In the genomic region with DNA sequence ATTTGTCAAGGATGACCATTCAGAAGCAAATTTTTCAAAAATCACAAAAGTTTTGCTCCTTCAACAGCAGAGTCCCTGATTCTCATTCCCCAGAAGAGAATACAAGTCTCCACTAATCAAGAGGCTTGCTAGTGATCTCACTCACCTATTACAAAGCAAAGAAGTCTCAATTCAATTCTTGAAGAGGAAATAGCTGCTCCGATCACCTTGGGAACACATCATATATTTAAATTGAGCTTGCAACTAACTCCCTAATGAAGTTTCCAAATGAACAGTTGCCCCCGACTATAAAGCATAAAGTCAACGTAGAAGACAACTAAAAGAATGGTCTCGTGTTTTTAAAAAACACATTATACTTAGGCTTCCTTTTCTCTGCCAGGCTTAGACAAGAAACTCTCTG, we compare ENCODE assay signal across 11 cellular contexts. TPM values are rescaled to one million over a fixed set of nuclear protein-coding genes. Genes with fewer than 3 reads are reported as not detected.
A peak's percentile ranks its signal among the peaks of the same experiment; 100 is the strongest.
DNase-seq lines count a peak whose midpoint lies in the region; ATAC-seq and TF ChIP-seq lines count a peak whose summit lies in the region.
"Had no signal": no experiment of that assay in that cellular context is flagged by ENCODE, and none has a peak within 500 bp of the region (broad histone marks: within the 10 kb centered on the region; RNA-seq: fewer than 3 reads in every experiment).

No MANE protein-coding gene starts in this region.

- peaks cover 3 to 4% of the 10 kb centered on the region in 2 donors for H3K36me3 Mint-ChIP-seq in activated T-cell treated with anti-CD3 and anti-CD28 coated beads, Interleukin-2, amount 50 U/mL, for 72 hours (ENCODE audit: insufficient read depth in 2 of 2)
- peaks cover 3% of the 10 kb centered on the region for H3K36me3 Mint-ChIP-seq in type B pancreatic cell
- H3K36me3 Mint-ChIP-seq: CD4-positive, CD25-positive, alpha-beta regulatory T cell had no signal

- H3K36me3 ChIP-seq in muscle layer of colon (ENCODE audit: insufficient read depth, low read length): no peaks in the 10 kb centered on the region

- peaks cover 73% of the 10 kb centered on the region for H3K27me3 Mint-ChIP-seq in activated T-cell treated with anti-CD3 and anti-CD28 coated beads, Interleukin-2, amount 50 U/mL, for 72 hours (ENCODE audit: low read depth)
- H3K27me3 Mint-ChIP-seq in type B pancreatic cell: peaks cover 18% of the 10 kb centered on the region

- H3K27ac Mint-ChIP-seq in activated T-cell treated with anti-CD3 and anti-CD28 coated beads, Interleukin-2, amount 50 U/mL, for 72 hours: no peak overlapping the region
- peak overlapping the region; percentile 1 for H3K27ac Mint-ChIP-seq in type B pancreatic cell
- H3K27ac Mint-ChIP-seq: CD4-positive, CD25-positive, alpha-beta regulatory T cell had no signal

- H3K4me3 Mint-ChIP-seq in activated T-cell treated with anti-CD3 and anti-CD28 coated beads, Interleukin-2, amount 50 U/mL, for 72 hours: peak overlapping the region; percentile 75 to 84
- peak overlapping the region; percentile 91 for H3K4me3 Mint-ChIP-seq in type B pancreatic cell

- peak overlapping the region in 1 of 2 donors; percentile 75 for H3K4me3 ChIP-seq in muscle layer of colon (ENCODE audit: low read depth in 1 of 2, low read length in 2 of 2)

- ATAC-seq in activated T-cell treated with anti-CD3 and anti-CD28 coated beads, Interleukin-2, amount 50 U/mL, for 72 hours (replicated peaks in 1 of 2): no peak
- no peak for ATAC-seq in HG03342 (IDR thresholded peaks at IDR 0.05; ENCODE audit: unreplicated experiment)

- peak overlapping the region; percentile 60 for H3K9ac ChIP-seq in muscle layer of colon (ENCODE audit: low read length)

- DNase-seq in activated T-cell treated with anti-CD3 and anti-CD28 coated beads, Interleukin-2, amount 50 U/mL, for 72 hours: no peak
- DNase-seq in activated T-cell treated with anti-CD3 and anti-CD28 coated beads for 4 hours: no peak
- DNase-seq in dermis blood vessel endothelial cell: peak; percentile 33
- no peak for DNase-seq in type B pancreatic cell (ENCODE audit: extremely low spot score, unreplicated experiment)
- no peak for DNase-seq in NCI-H1436 treated with DMSO at 0.1 percent for 48 hours (lab: John Stamatoyannopoulos, UW)
- no peak for DNase-seq in SIG-M5 treated with dmso at 0.1 percent for 504 hours (lab: John Stamatoyannopoulos, UW; ENCODE audit: unreplicated experiment)
- DNase-seq: activated gamma-delta T cell treated with Interleukin-2 at 50 U/mL for 16 hours; CD4-positive, CD25-positive, alpha-beta regulatory T cell had no signal

- peaks cover 10% of the 10 kb centered on the region for H3K4me1 Mint-ChIP-seq in activated T-cell treated with anti-CD3 and anti-CD28 coated beads, Interleukin-2, amount 50 U/mL, for 72 hours (ENCODE audit: low read depth)
- H3K4me1 Mint-ChIP-seq in type B pancreatic cell (ENCODE audit: unreplicated experiment): peaks cover 21% of the 10 kb centered on the region

- TF ChIP-seq CTCF in type B pancreatic cell (conservative IDR thresholded peaks at IDR 0.05): no peak

- H3K27ac ChIP-seq in muscle layer of colon (ENCODE audit: low read depth, low read length): no peak overlapping the region
- H3K27ac ChIP-seq: SJSA1 had no signal

- no peaks in the 10 kb centered on the region for H3K9me3 ChIP-seq in muscle layer of colon (ENCODE audit: low read length)
- H3K9me3 ChIP-seq: SJSA1 had no signal

- H3K4me1 ChIP-seq in muscle layer of colon (ENCODE audit: insufficient read depth, low read length): peaks cover 4% of the 10 kb centered on the region

- H3K9me3 Mint-ChIP-seq in activated T-cell treated with anti-CD3 and anti-CD28 coated beads, Interleukin-2, amount 50 U/mL, for 72 hours: no peaks in the 10 kb centered on the region
- peaks cover 3% of the 10 kb centered on the region for H3K9me3 Mint-ChIP-seq in type B pancreatic cell

- H3K27me3 ChIP-seq in muscle layer of colon (ENCODE audit: control insufficient read depth in 1 of 2, insufficient read depth in 2 of 2, low read length in 2 of 2): no peaks in the 10 kb centered on the region
- H3K27me3 ChIP-seq: SJSA1 had no signal

RNA-seq across cellular contexts. Expression of gene LIFR, which starts 1.6 kb away (rescaled TPM):
- under 1 TPM; 0.05 to 0.23 TPM for total RNA-seq in activated T-cell treated with anti-CD3 and anti-CD28 coated beads, Interleukin-2, amount 50 U/mL, for 72 hours
- total RNA-seq in dermis blood vessel endothelial cell (101 and 119 TPM in 2 replicates), type B pancreatic cell (ENCODE audit: low replicate concordance) (15.6 and 32.7 TPM in 2 replicates)
- total RNA-seq: CD4-positive, CD25-positive, alpha-beta regulatory T cell had no signal

Comparison
In these comparisons a context has a peak if more than half of its experiments do, and no peak if none do; other contexts are left out.
1. RNA of gene LIFR, which starts 1.6 kb away (total RNA-seq): 101 to 119 TPM in dermis blood vessel endothelial cell and 15.6 to 32.7 TPM in type B pancreatic cell; 0.05 to 0.23 TPM in activated T-cell treated with anti-CD3 and anti-CD28 coated beads, Interleukin-2, amount 50 U/mL, for 72 hours; every median in the first group is over 10 times any median in the second.